ENCODE assay signal across 35 cellular contexts in the genomic region with DNA sequence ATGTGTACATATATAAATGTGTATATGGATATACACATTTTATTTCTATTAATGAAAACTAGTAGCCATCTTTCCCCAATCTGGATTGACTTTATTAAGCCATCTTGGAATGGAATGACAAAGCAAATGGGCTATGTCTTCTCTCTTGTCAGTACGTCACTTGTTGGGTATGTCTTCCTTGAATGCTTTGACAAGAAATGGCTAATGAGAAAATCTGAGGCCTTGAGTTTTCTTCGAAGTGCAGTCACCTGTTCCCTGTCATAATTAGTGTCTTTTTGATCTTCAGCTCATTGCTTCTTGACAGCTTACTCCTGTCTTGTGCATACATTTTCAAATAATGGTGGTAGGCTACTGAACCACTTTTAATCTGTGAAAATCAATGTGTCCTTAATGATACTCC.
A peak's percentile ranks its signal among the peaks of the same experiment; 100 is the strongest.
DNase-seq lines count a peak whose midpoint lies in the region; TF ChIP-seq lines count a peak whose summit lies in the region.
"Had no signal": no experiment of that assay in that cellular context is flagged by ENCODE, and none has a peak within 500 bp of the region (broad histone marks: within the 10 kb centered on the region; RNA-seq: fewer than 3 reads in every experiment).

No MANE protein-coding gene starts in this region.

- peaks cover 4% of the 10 kb centered on the region for H3K4me1 Mint-ChIP-seq in neural crest cell
- H3K4me1 Mint-ChIP-seq: B cell; CD14-positive monocyte; CD4-positive, alpha-beta memory T cell; CD4-positive, CD25-positive, alpha-beta regulatory T cell; CD8-positive, alpha-beta memory T cell had no signal

- no TSS peak for BruUV-seq in PC-9 (replicated peaks; lab: Mats Ljungman, UMichigan)

- no peak overlapping the region for H3K4me3 Mint-ChIP-seq in neural crest cell
- H3K4me3 Mint-ChIP-seq: B cell; CD14-positive monocyte; CD4-positive, alpha-beta memory T cell; CD4-positive, alpha-beta T cell; CD4-positive, CD25-positive, alpha-beta regulatory T cell; CD8-positive, alpha-beta memory T cell; CD8-positive, alpha-beta T cell had no signal

- H4K20me1 ChIP-seq in PC-9 (ENCODE audit: insufficient read depth) = no peaks in the 10 kb centered on the region
- no peaks in the 10 kb centered on the region for H4K20me1 ChIP-seq in neural cell (ENCODE audit: insufficient read depth)
- H4K20me1 ChIP-seq: BLaER1; BLaER1 treated with 17β-estradiol and CSF1 and Interleukin-3, amounts not matched to agents 10 nM and 100 nM had no signal

- DNase-seq in PC-9 (no peak), esophagus muscularis mucosa (ENCODE audit: extremely low spot score) (no peak), neural crest cell (ENCODE audit: low read depth, low spot score) (no peak), MG63 (no peak), NCI-H187 (lab: John Stamatoyannopoulos, UW) (no peak), medulla oblongata (ENCODE audit: extremely low spot score) (no peak), NCI-H2227 (lab: John Stamatoyannopoulos, UW; ENCODE audit: unreplicated experiment) (no peak)
- DNase-seq: 8988T; ACHN; AML-193; BE2C; C1 segment of cervical spinal cord; Caco-2; Calu3; CD4-positive, alpha-beta memory T cell; CD4-positive, alpha-beta T cell; CD4-positive, CD25-positive, alpha-beta regulatory T cell; CD8-positive, alpha-beta memory T cell; CD8-positive, alpha-beta T cell; COR-L47; DMS 273 treated with DMSO at 0.1 percent for 48 hours; DMS153; DMS53; DMS79; DMS79 treated with DMSO at 0.1 percent for 48 hours; DND-41; EL had no signal

- H3K27me3 ChIP-seq in PC-9 (ENCODE audit: insufficient read depth, low read depth) = no peaks in the 10 kb centered on the region
- H3K27me3 ChIP-seq in esophagus muscularis mucosa = no peaks in the 10 kb centered on the region
- H3K27me3 ChIP-seq in neural cell (ENCODE audit: insufficient read depth, low read depth, low read length) = peaks cover 3% of the 10 kb centered on the region
- H3K27me3 ChIP-seq in MG63 = no peaks in the 10 kb centered on the region
- H3K27me3 ChIP-seq: BE2C; BLaER1; BLaER1 treated with 17β-estradiol and CSF1 and Interleukin-3, amounts not matched to agents 10 nM and 100 nM had no signal

- H2AFZ ChIP-seq in PC-9 = peak overlapping the region; percentile 44; the same call in 1 of the 2 replicates
- no peak overlapping the region for H2AFZ ChIP-seq in neural cell (ENCODE audit: low read depth, low read length)

- TF ChIP-seq CTCF in PC-9 (conservative IDR thresholded peaks at IDR 0.05) (no peak), esophagus muscularis mucosa (IDR thresholded peaks at IDR 0.05) (no peak), neural cell (IDR thresholded peaks at IDR 0.05; ENCODE audit: poor library complexity, severe bottlenecking) (no peak), neural crest cell (conservative IDR thresholded peaks at IDR 0.05) (no peak)

- H3K4me2 ChIP-seq in PC-9 (no peak overlapping the region), neural cell (ENCODE audit: low read length) (no peak overlapping the region)
- H3K4me2 ChIP-seq: A549; BLaER1; BLaER1 treated with 17β-estradiol and CSF1 and Interleukin-3, amounts not matched to agents 10 nM and 100 nM had no signal

- POLR2A ChIA-PET in PC-9 (lab: Charles Lee; ENCODE audit: unreplicated experiment) = no interaction called here

- H3K36me3 ChIP-seq in PC-9 (ENCODE audit: low read depth) (no peaks in the 10 kb centered on the region), esophagus muscularis mucosa (no peaks in the 10 kb centered on the region), neural cell (ENCODE audit: insufficient read depth, low read length) (no peaks in the 10 kb centered on the region), MG63 (no peaks in the 10 kb centered on the region)
- H3K36me3 ChIP-seq: BE2C; BLaER1; BLaER1 treated with 17β-estradiol and CSF1 and Interleukin-3, amounts not matched to agents 10 nM and 100 nM had no signal

- H3K27me3 Mint-ChIP-seq in neural crest cell (ENCODE audit: low read depth) = no peaks in the 10 kb centered on the region
- H3K27me3 Mint-ChIP-seq: CD4-positive, alpha-beta T cell; CD8-positive, alpha-beta memory T cell had no signal

- H3K9ac ChIP-seq in neural cell (ENCODE audit: low read length) = no peak overlapping the region
- H3K9ac ChIP-seq: BLaER1; BLaER1 treated with 17β-estradiol and CSF1 and Interleukin-3, amounts not matched to agents 10 nM and 100 nM had no signal

- H3K9me3 ChIP-seq in PC-9 (ENCODE audit: insufficient read depth, low read depth) = no peaks in the 10 kb centered on the region; the same call in 1 of the 2 replicates
- no peaks in the 10 kb centered on the region for H3K9me3 ChIP-seq in esophagus muscularis mucosa
- H3K9me3 ChIP-seq in neural cell (ENCODE audit: low read length) = no peaks in the 10 kb centered on the region
- H3K9me3 ChIP-seq in MG63 = no peaks in the 10 kb centered on the region
- H3K9me3 ChIP-seq: A549; BE2C; BLaER1; BLaER1 treated with 17β-estradiol and CSF1 and Interleukin-3, amounts not matched to agents 10 nM and 100 nM; Caco-2 had no signal

- H3K27ac Mint-ChIP-seq in neural crest cell (ENCODE audit: unreplicated experiment) = peak overlapping the region; percentile 10
- H3K27ac Mint-ChIP-seq: B cell; CD14-positive monocyte; CD4-positive, alpha-beta memory T cell; CD4-positive, alpha-beta T cell; CD4-positive, CD25-positive, alpha-beta regulatory T cell; CD8-positive, alpha-beta memory T cell; CD8-positive, alpha-beta T cell had no signal

- TF ChIP-seq EP300 in esophagus muscularis mucosa (IDR thresholded peaks at IDR 0.05) = no peak
- TF ChIP-seq EP300 in neural cell (conservative IDR thresholded peaks at IDR 0.05; ENCODE audit: poor library complexity, severe bottlenecking) = peak; percentile 99

- no peak for TF ChIP-seq RAD21 in neural cell (conservative IDR thresholded peaks at IDR 0.05)

- H3K4me3 ChIP-seq in PC-9 (no peak overlapping the region), esophagus muscularis mucosa (no peak overlapping the region), neural cell (ENCODE audit: low read length) (no peak overlapping the region), MG63 (no peak overlapping the region)
- H3K4me3 ChIP-seq: A549; BLaER1; BLaER1 treated with 17β-estradiol and CSF1 and Interleukin-3, amounts not matched to agents 10 nM and 100 nM had no signal

- intact Hi-C loops in PC-9 (cut with micrococcal nuclease; ENCODE audit: unreplicated experiment) = no loop called here
- intact Hi-C loops in esophagus muscularis mucosa (cut with DNase I) = no loop called here

- H3K9me2 ChIP-seq in PC-9 (ENCODE audit: insufficient read depth) = no peaks in the 10 kb centered on the region
- H3K9me2 ChIP-seq in neural cell (ENCODE audit: insufficient read depth, low read length) = no peaks in the 10 kb centered on the region

- H3K36me3 Mint-ChIP-seq in neural crest cell (ENCODE audit: low read depth) = no peaks in the 10 kb centered on the region
- H3K36me3 Mint-ChIP-seq: CD14-positive monocyte; CD4-positive, alpha-beta memory T cell; CD4-positive, CD25-positive, alpha-beta regulatory T cell; CD8-positive, alpha-beta memory T cell; CD8-positive, alpha-beta T cell had no signal

- TF ChIP-seq POLR2A in esophagus muscularis mucosa (IDR thresholded peaks at IDR 0.05; ENCODE audit: low read depth) = no peak

- H3K79me2 ChIP-seq in PC-9 (ENCODE audit: low read depth) = no peaks in the 10 kb centered on the region
- H3K79me2 ChIP-seq in neural cell (replicated peaks; ENCODE audit: insufficient read depth, low read length) = no peaks in the 10 kb centered on the region

- peaks cover 9% of the 10 kb centered on the region for H3K9me3 Mint-ChIP-seq in neural crest cell
- H3K9me3 Mint-ChIP-seq: CD4-positive, alpha-beta T cell; CD8-positive, alpha-beta T cell had no signal

- 78% methylated on average over 2 of the region's 2 CpGs for WGBS in esophagus muscularis mucosa

- CTCF ChIA-PET in PC-9 (lab: Charles Lee) = no interaction called here

- H3K27ac ChIP-seq in PC-9 (no peak overlapping the region), esophagus muscularis mucosa (replicated peaks in 1 of 4) (peak overlapping the region in 3 of 4 donors; percentile 6 to 31 (median 16)), neural cell (ENCODE audit: low read length) (peak overlapping the region; percentile 30)
- H3K27ac ChIP-seq: 22Rv1; A549; BLaER1; BLaER1 treated with 17β-estradiol and CSF1 and Interleukin-3, amounts not matched to agents 10 nM and 100 nM; C4-2B had no signal

- H3K4me1 ChIP-seq in PC-9 (replicated peaks; ENCODE audit: insufficient read depth) = no peaks in the 10 kb centered on the region
- H3K4me1 ChIP-seq in esophagus muscularis mucosa = peaks cover 0 to 27% (median 15%) of the 10 kb centered on the region in 4 donors
- H3K4me1 ChIP-seq: A549; BE2C; BLaER1; BLaER1 treated with 17β-estradiol and CSF1 and Interleukin-3, amounts not matched to agents 10 nM and 100 nM; Caco-2 had no signal

- no peaks in the 10 kb centered on the region for H3F3A ChIP-seq in PC-9 (ENCODE audit: insufficient read depth, low read depth)
- no peaks in the 10 kb centered on the region for H3F3A ChIP-seq in neural cell (ENCODE audit: insufficient read depth, low read length, poor library complexity, severe bottlenecking)

TF ChIP-seq in neural cell, 6 proteins besides CTCF, POLR2A, EP300 and RAD21 (continues in another document):
- no peak for TF ChIP-seq SMC3 (conservative IDR thresholded peaks at IDR 0.05; ENCODE audit: poor library complexity)
- TF ChIP-seq TAF1 (IDR thresholded peaks at IDR 0.05; ENCODE audit: low read depth) = no peak
- no peak for TF ChIP-seq EZH2 (IDR thresholded peaks at IDR 0.05; ENCODE audit: borderline replicate concordance, insufficient read depth, low read length, poor library complexity, severe bottlenecking)
- peak; percentile 95 for TF ChIP-seq POLR2AphosphoS5 (IDR thresholded peaks at IDR 0.05)
